In the genomic region with DNA sequence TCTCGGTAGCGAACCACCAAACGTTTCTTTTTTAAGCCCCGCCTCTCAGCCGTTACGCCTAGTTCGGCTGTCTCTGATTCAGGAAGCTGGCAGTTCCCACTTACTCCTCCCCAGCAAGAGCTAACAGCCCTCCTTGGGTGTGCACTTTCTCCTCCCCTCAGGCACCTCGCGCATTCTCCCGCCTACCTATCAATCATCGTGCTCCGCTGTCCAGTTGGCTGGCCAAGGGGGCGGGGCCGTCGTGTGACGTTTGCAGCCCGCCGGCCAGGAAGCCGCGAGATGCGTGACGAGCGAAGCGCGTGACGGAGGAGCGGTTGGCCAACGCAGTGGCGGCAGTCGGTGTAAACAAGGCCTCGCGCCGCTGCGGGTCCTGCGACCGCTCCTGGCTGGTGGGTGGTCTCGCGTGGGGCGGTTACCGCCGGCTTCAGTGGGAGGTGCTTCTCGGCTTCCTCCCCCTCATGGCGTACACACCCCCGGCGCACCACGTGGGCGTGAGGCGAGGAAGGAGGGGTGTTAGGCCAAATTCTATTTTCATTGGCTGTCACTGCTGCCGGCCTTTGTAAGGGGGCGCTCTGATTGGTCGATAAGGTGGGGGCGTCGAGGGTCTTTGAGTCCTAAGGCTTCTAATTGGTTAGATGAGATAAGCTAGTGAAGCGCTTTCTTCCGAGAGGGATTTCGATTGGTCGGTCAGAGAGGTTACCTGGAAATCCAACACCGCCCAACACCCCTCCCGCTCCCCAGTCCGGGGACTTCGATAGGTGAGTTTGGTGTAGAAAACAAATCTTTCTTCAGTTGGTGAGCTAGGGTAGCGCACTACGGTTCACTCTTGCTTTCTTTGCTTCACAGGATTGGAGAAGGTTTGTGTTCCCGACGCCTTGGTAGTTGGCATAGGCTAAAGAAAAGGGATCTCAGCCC, we compare ENCODE assay signal across 8 cellular contexts.
DNase-seq lines count a peak whose midpoint lies in the region; ATAC-seq and TF ChIP-seq lines count a peak whose summit lies in the region.

DCAF11 (plus strand) TSS at position 242 of the 915 bp plus-strand sequence. CDS start 818 bp downstream, outside the sequence.
NRL (minus strand) TSS at position 414 of the 915 bp plus-strand sequence. CDS start 32,101 bp downstream, outside the sequence.

- peak within 1 kb of the TSS; percentile 91 for H3K4me2 ChIP-seq in OCI-LY3 (ENCODE audit: low read length)

- TF ChIP-seq CTCF in OCI-LY3 (IDR thresholded peaks at IDR 0.05; ENCODE audit: low read depth, low read length): no peak

- peak within 1 kb of the TSS; percentile 76 for H2AFZ ChIP-seq in OCI-LY3 (ENCODE audit: low read depth, low read length)

- no peaks in the 10 kb centered on the region for H3K27me3 ChIP-seq in OCI-LY3 (ENCODE audit: low read depth, low read length)

- no peaks in the 10 kb centered on the region for H3K9me3 ChIP-seq in OCI-LY3 (ENCODE audit: insufficient read depth, low read length)

- peak within 1 kb of the TSS; percentile 96 for H3K9ac ChIP-seq in OCI-LY3 (ENCODE audit: low read length)

- no peaks in the 10 kb centered on the region for H4K20me1 ChIP-seq in OCI-LY3 (ENCODE audit: insufficient read depth, low read length)

- peak; percentile 100 for DNase-seq in DMS 273 (lab: John Stamatoyannopoulos, UW; ENCODE audit: unreplicated experiment)
- DNase-seq in HuH-7.5 (ENCODE audit: low spot score): peak; percentile 96
- peak; percentile 95 for DNase-seq in activated T-cell treated with anti-CD3 and anti-CD28 coated beads for 24 hours (ENCODE audit: low read depth)
- peak; percentile 99 for DNase-seq in epidermal melanocyte (ENCODE audit: insufficient read length, low spot score)
- peak; percentile 99 for DNase-seq in midbrain (lab: John Stamatoyannopoulos, UW)
- DNase-seq in stimulated activated CD8-positive, alpha-beta memory T cell treated with anti-CD3 and anti-CD28 coated beads, Interleukin-15, amount 100 ng/mL, for 48 hours (ENCODE audit: low read depth in 2 of 2): peak; percentile 96 to 97

- H3K4me1 ChIP-seq in OCI-LY3 (ENCODE audit: low read length): peaks cover 8% of the 10 kb centered on the region

- H3K36me3 ChIP-seq in OCI-LY3 (replicated peaks; ENCODE audit: low read depth, low read length): peaks cover 22% of the 10 kb centered on the region

- H3K79me2 ChIP-seq in OCI-LY3 (ENCODE audit: low read length): peaks cover 12% of the 10 kb centered on the region; the same call in 1 of the 2 replicates

- peak within 1 kb of the TSS; percentile 91 for H3K4me3 ChIP-seq in OCI-LY3 (ENCODE audit: low read length)

- H3K27ac ChIP-seq in OCI-LY3 (ENCODE audit: low read length): peak within 1 kb of the TSS; percentile 95

- ATAC-seq in GM21528 (IDR thresholded peaks at IDR 0.05; ENCODE audit: low FRiP score, unreplicated experiment): peak; percentile 86

Comparison
In these comparisons a context has a peak if more than half of its experiments do, and no peak if none do; other contexts are left out.
1. Peak in every context shown above with its lines: DNase-seq, ATAC-seq, H3K4me3 ChIP-seq and H3K27ac ChIP-seq.